ENCODE assay signal across 25 cellular contexts in the genomic region with DNA sequence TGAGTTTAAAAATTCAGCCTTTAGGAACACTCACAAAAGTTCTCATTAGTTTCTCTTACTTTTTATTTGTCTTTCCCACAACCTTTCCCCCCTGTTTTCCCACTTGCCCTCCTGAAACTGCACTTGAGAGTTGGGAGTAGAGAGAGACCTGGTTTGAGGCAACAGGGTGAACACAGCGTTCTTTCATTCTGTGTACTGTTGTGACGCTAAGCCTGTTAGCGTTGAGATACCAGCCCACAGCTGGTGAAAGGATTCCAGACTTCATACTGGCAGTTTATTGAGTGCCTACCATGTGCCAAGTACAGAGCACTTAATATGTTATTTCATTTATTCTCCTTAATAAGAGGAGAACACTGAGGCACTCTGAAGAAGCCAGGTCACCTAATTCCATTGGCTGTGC. TPM values are rescaled to one million over a fixed set of nuclear protein-coding genes. Genes with fewer than 3 reads are reported as not detected.
A peak's percentile ranks its signal among the peaks of the same experiment; 100 is the strongest.
DNase-seq lines count a peak whose midpoint lies in the region; ATAC-seq and TF ChIP-seq lines count a peak whose summit lies in the region.
"Had no signal": no experiment of that assay in that cellular context is flagged by ENCODE, and none has a peak within 500 bp of the region (broad histone marks: within the 10 kb centered on the region; RNA-seq: fewer than 3 reads in every experiment).

No MANE protein-coding gene starts in this region.

- H3K4me3 ChIP-seq in right cardiac atrium (ENCODE audit: low read length): no peak overlapping the region
- no peak overlapping the region for H3K4me3 ChIP-seq in brain microvascular endothelial cell (ENCODE audit: low read depth, low read length)
- H3K4me3 ChIP-seq: BLaER1 treated with 17β-estradiol and CSF1 and Interleukin-3, amounts not matched to agents 10 nM and 100 nM; GM23338 had no signal

- H3K27ac Mint-ChIP-seq in stimulated activated effector memory CD8-positive, alpha-beta T cell treated with anti-CD3 and anti-CD28 coated beads, Interleukin-12 subunit alpha, Interleukin-12 subunit beta, amount 100 ng/mL, for 72 hours: no peak overlapping the region
- H3K27ac Mint-ChIP-seq: GM23338, IgD-negative memory B cell had no signal

- peaks cover 72% of the 10 kb centered on the region for H3K4me1 Mint-ChIP-seq in stimulated activated effector memory CD8-positive, alpha-beta T cell treated with anti-CD3 and anti-CD28 coated beads, Interleukin-12 subunit alpha, Interleukin-12 subunit beta, amount 100 ng/mL, for 72 hours

- intact Hi-C loops in Right ventricle myocardium superior (cut with DNase I): no loop called here
- intact Hi-C loops in right cardiac atrium (cut with DNase I): no loop called here
- intact Hi-C loops in sciatic nerve (cut with DNase I): no loop called here

- DNase-seq in NCI-H82 (lab: John Stamatoyannopoulos, UW) (peak; percentile 46), NCI-H82 treated with DMSO at 0.1 percent for 48 hours (lab: John Stamatoyannopoulos, UW; ENCODE audit: unreplicated experiment) (no peak), Right ventricle myocardium superior (no peak), right cardiac atrium (no peak), sciatic nerve (ENCODE audit: low spot score) (no peak), brain microvascular endothelial cell (no peak), hypothalamus (lab: John Stamatoyannopoulos, UW) (no peak)
- no peak for DNase-seq in stimulated activated effector memory CD8-positive, alpha-beta T cell treated with anti-CD3 and anti-CD28 coated beads, Interleukin-12 subunit alpha, Interleukin-12 subunit beta, amount 100 ng/mL, for 72 hours (ENCODE audit: low spot score in 2 of 2)
- DNase-seq: ACHN; Calu3; CD8-positive, alpha-beta memory T cell; DMS153; HCEC 1CT; NCI-H1105; NCI-H146; NCI-H2029; NCI-H345; NCI-H524; PC-3; SIG-M5 had no signal

- in situ Hi-C loops in brain microvascular endothelial cell (cut with HindIII; ENCODE audit: low pct_ligation_motif_present, low sequenced_read_pairs): no loop called here

- TF ChIP-seq CTCF in brain microvascular endothelial cell (IDR thresholded peaks at IDR 0.05; ENCODE audit: low read depth, low read length, missing control alignments): no peak

- H3K27me3 ChIP-seq in right cardiac atrium (ENCODE audit: control insufficient read depth, insufficient read depth): no peaks in the 10 kb centered on the region
- H3K27me3 ChIP-seq in brain microvascular endothelial cell (replicated peaks): no peaks in the 10 kb centered on the region

- H3K36me3 ChIP-seq in brain microvascular endothelial cell (replicated peaks): no peaks in the 10 kb centered on the region
- H3K36me3 ChIP-seq: BLaER1 treated with 17β-estradiol and CSF1 and Interleukin-3, amounts not matched to agents 10 nM and 100 nM had no signal

- peak; percentile 91 for ATAC-seq in Right ventricle myocardium superior (ENCODE audit: poor library complexity)
- ATAC-seq in right cardiac atrium: peak; percentile 71 to 76
- peak; percentile 52 for ATAC-seq in sciatic nerve
- no peak for ATAC-seq in stimulated activated effector memory CD8-positive, alpha-beta T cell treated with anti-CD3 and anti-CD28 coated beads, Interleukin-12 subunit alpha, Interleukin-12 subunit beta, amount 100 ng/mL, for 72 hours
- ATAC-seq: GM23338, PC-3, SK-N-SH treated with all-trans-retinoic acid at 6 μM for 48 hours had no signal

- no peaks in the 10 kb centered on the region for H3K9me3 ChIP-seq in right cardiac atrium (ENCODE audit: control insufficient read depth, low read length)
- H3K9me3 ChIP-seq: BLaER1 treated with 17β-estradiol and CSF1 and Interleukin-3, amounts not matched to agents 10 nM and 100 nM had no signal

- no peaks in the 10 kb centered on the region for H3K9me3 Mint-ChIP-seq in stimulated activated effector memory CD8-positive, alpha-beta T cell treated with anti-CD3 and anti-CD28 coated beads, Interleukin-12 subunit alpha, Interleukin-12 subunit beta, amount 100 ng/mL, for 72 hours
- H3K9me3 Mint-ChIP-seq: CD8-positive, alpha-beta memory T cell; GM23338; IgD-negative memory B cell had no signal

- H3K36me3 Mint-ChIP-seq in stimulated activated effector memory CD8-positive, alpha-beta T cell treated with anti-CD3 and anti-CD28 coated beads, Interleukin-12 subunit alpha, Interleukin-12 subunit beta, amount 100 ng/mL, for 72 hours: no peaks in the 10 kb centered on the region
- H3K36me3 Mint-ChIP-seq: IgD-negative memory B cell had no signal

- 78% methylated on average over 3 of the region's 3 CpGs for WGBS in right cardiac atrium

- H3K4me1 ChIP-seq in right cardiac atrium (ENCODE audit: control insufficient read depth, insufficient read depth, low read length): peaks cover 4% of the 10 kb centered on the region

- H3K27ac ChIP-seq in right cardiac atrium (ENCODE audit: low read length) (no peak overlapping the region), brain microvascular endothelial cell (no peak overlapping the region)
- H3K27ac ChIP-seq: 22Rv1; BLaER1 treated with 17β-estradiol and CSF1 and Interleukin-3, amounts not matched to agents 10 nM and 100 nM had no signal

- no peak overlapping the region for H3K4me3 Mint-ChIP-seq in stimulated activated effector memory CD8-positive, alpha-beta T cell treated with anti-CD3 and anti-CD28 coated beads, Interleukin-12 subunit alpha, Interleukin-12 subunit beta, amount 100 ng/mL, for 72 hours
- H3K4me3 Mint-ChIP-seq: GM23338, IgD-negative memory B cell had no signal

RNA-seq across cellular contexts. Expression of a gene that starts 10.3 kb away (rescaled TPM):
- total RNA-seq in Right ventricle myocardium superior: 17.8 TPM
- 10 to 100 TPM; 23.1 to 32.8 (median 25.6) TPM for total RNA-seq in right cardiac atrium
- polyA plus RNA-seq in right cardiac atrium: 8.6 TPM
- total RNA-seq in sciatic nerve: 69.3 TPM
